16 cellular contexts compared by ENCODE assay signal in genomic region chr12:47846294-47846996, GRCh38. TPM values are rescaled to one million over a fixed set of nuclear protein-coding genes. Genes with fewer than 3 reads are reported as not detected.
DNase-seq lines count a peak whose midpoint lies in the region; ATAC-seq and TF ChIP-seq lines count a peak whose summit lies in the region.
"Had no signal": no experiment of that assay in that cellular context is flagged by ENCODE, and none has a peak within 500 bp of the region (broad histone marks: within the 10 kb centered on the region; RNA-seq: fewer than 3 reads in every experiment).

No MANE protein-coding gene starts in this region.

- peaks cover 14% of the 10 kb centered on the region for H3K27me3 Mint-ChIP-seq in endodermal cell (ENCODE audit: insufficient read depth)
- H3K27me3 Mint-ChIP-seq: B cell; CD4-positive, alpha-beta T cell had no signal

- TF ChIP-seq CTCF in endodermal cell (conservative IDR thresholded peaks at IDR 0.05) (no peak), thyroid gland (IDR thresholded peaks at IDR 0.05) (no peak), psoas muscle (IDR thresholded peaks at IDR 0.05) (no peak)

- no peak for DNase-seq in activated naive CD4-positive, alpha-beta T cell treated with anti-CD3 and anti-CD28 coated beads, Interleukin-2, amount 50 U/mL, for 72 hours (ENCODE audit: low spot score in 2 of 2)
- no peak for DNase-seq in activated naive CD4-positive, alpha-beta T cell treated with Interleukin-2 at 50 U/mL for 16 hours
- peak; percentile 90 for DNase-seq in NCI-H510A (lab: John Stamatoyannopoulos, UW)
- no peak for DNase-seq in endodermal cell
- peak; percentile 87 to 93 for DNase-seq in thyroid gland
- DNase-seq in NCI-H69 (lab: John Stamatoyannopoulos, UW), result no peak
- DNase-seq in psoas muscle, result no peak
- no peak for DNase-seq in NCI-H345 treated with DMSO at 0.1 percent for 48 hours (lab: John Stamatoyannopoulos, UW; ENCODE audit: unreplicated experiment)
- DNase-seq: Calu3; CD4-positive, alpha-beta T cell; GM23248; KBM-7; NCI-H1930; SHP77 had no signal

- H3K4me1 Mint-ChIP-seq in endodermal cell, result peaks cover 35% of the 10 kb centered on the region
- H3K4me1 Mint-ChIP-seq: B cell had no signal

- H3K27ac Mint-ChIP-seq in activated naive CD4-positive, alpha-beta T cell treated with anti-CD3 and anti-CD28 coated beads, Interleukin-2, amount 50 U/mL, for 72 hours, result peak overlapping the region; percentile 25 to 40
- peak overlapping the region; percentile 32 for H3K27ac Mint-ChIP-seq in endodermal cell
- H3K27ac Mint-ChIP-seq: B cell; CD4-positive, alpha-beta T cell had no signal

- H3K9me3 ChIP-seq in endodermal cell (ENCODE audit: control insufficient read depth, low read length) (no peaks in the 10 kb centered on the region), thyroid gland (no peaks in the 10 kb centered on the region), psoas muscle (no peaks in the 10 kb centered on the region)

- H3K9ac ChIP-seq in endodermal cell (ENCODE audit: extremely low read depth, low read length, poor library complexity, severe bottlenecking), result no peak overlapping the region
- H3K9ac ChIP-seq: GM23248 had no signal

- no peak overlapping the region for H3K4me3 ChIP-seq in endodermal cell (ENCODE audit: low read length)
- H3K4me3 ChIP-seq in thyroid gland (replicated peaks in 1 of 3), result no peak overlapping the region
- no peak overlapping the region for H3K4me3 ChIP-seq in psoas muscle
- H3K4me3 ChIP-seq: GM23248 had no signal

- peaks cover 38 to 54% of the 10 kb centered on the region in 2 donors for H3K36me3 Mint-ChIP-seq in activated naive CD4-positive, alpha-beta T cell treated with anti-CD3 and anti-CD28 coated beads, Interleukin-2, amount 50 U/mL, for 72 hours
- H3K36me3 Mint-ChIP-seq in endodermal cell (ENCODE audit: low read depth), result no peaks in the 10 kb centered on the region

- no peaks in the 10 kb centered on the region for H3K36me3 ChIP-seq in endodermal cell (ENCODE audit: control insufficient read depth, insufficient read depth, low read length)
- H3K36me3 ChIP-seq in thyroid gland, result no peaks in the 10 kb centered on the region
- no peaks in the 10 kb centered on the region for H3K36me3 ChIP-seq in psoas muscle (ENCODE audit: insufficient read depth in 1 of 2, low read depth in 1 of 2)

- ATAC-seq in activated naive CD4-positive, alpha-beta T cell treated with anti-CD3 and anti-CD28 coated beads, Interleukin-2, amount 50 U/mL, for 72 hours, result no peak
- no peak for ATAC-seq in psoas muscle
- ATAC-seq: Panc1 had no signal

- no peaks in the 10 kb centered on the region for H3K27me3 ChIP-seq in endodermal cell (ENCODE audit: control insufficient read depth, insufficient read depth, low read length, poor library complexity, severe bottlenecking)
- H3K27me3 ChIP-seq in thyroid gland, result no peaks in the 10 kb centered on the region
- H3K27me3 ChIP-seq in psoas muscle (ENCODE audit: insufficient read depth in 3 of 3, low read length in 2 of 3), result no peaks in the 10 kb centered on the region

- H3K4me1 ChIP-seq in endodermal cell (ENCODE audit: control insufficient read depth, insufficient read depth, low read length), result peaks cover 4% of the 10 kb centered on the region
- H3K4me1 ChIP-seq in thyroid gland, result peaks cover 12 to 25% of the 10 kb centered on the region in 2 donors
- peaks cover 6% of the 10 kb centered on the region for H3K4me1 ChIP-seq in psoas muscle

- intact Hi-C loops in thyroid gland (cut with DNase I) (no loop called here), psoas muscle (cut with DNase I) (no loop called here)

- no peak overlapping the region for H3K4me3 Mint-ChIP-seq in endodermal cell
- H3K4me3 Mint-ChIP-seq: B cell; CD4-positive, alpha-beta T cell had no signal

- TF ChIP-seq POLR2A in thyroid gland (IDR thresholded peaks at IDR 0.05), result no peak

- no peaks in the 10 kb centered on the region for H3K9me3 Mint-ChIP-seq in activated naive CD4-positive, alpha-beta T cell treated with anti-CD3 and anti-CD28 coated beads, Interleukin-2, amount 50 U/mL, for 72 hours
- H3K9me3 Mint-ChIP-seq in endodermal cell, result no peaks in the 10 kb centered on the region
- H3K9me3 Mint-ChIP-seq: CD4-positive, alpha-beta T cell had no signal

- H3K27ac ChIP-seq in endodermal cell (ENCODE audit: low read depth, low read length) (no peak overlapping the region), thyroid gland (peak overlapping the region in 2 of 3 donors; percentile 40 to 48), psoas muscle (no peak overlapping the region)
- H3K27ac ChIP-seq: GM23248 had no signal

- 88 to 90% methylated on average over 6 to 14 of the region's 14 CpGs for WGBS in endodermal cell (ENCODE audit: insufficient coverage in 1 of 2, insufficient read length in 1 of 2), 2 experiments
- 57 to 61% methylated on average over 14 of the region's 14 CpGs for WGBS in thyroid gland, 2 donors
- WGBS in psoas muscle, 3 donors, result 92 to 94% (median 93%) methylated on average over 14 of the region's 14 CpGs

RNA-seq across cellular contexts. Expression of gene HDAC7, which starts 26.7 kb away (rescaled TPM):
- 100 to 1,000 TPM; 285 to 334 TPM for total RNA-seq in activated naive CD4-positive, alpha-beta T cell treated with anti-CD3 and anti-CD28 coated beads, Interleukin-2, amount 50 U/mL, for 72 hours
- total RNA-seq in endodermal cell (100 to 1,000 TPM; 146 to 154 TPM), thyroid gland (10 to 100 TPM; 44.5 to 61.9 (median 52.6) TPM), psoas muscle (10 to 100 TPM; 21.4 to 27.8 (median 23.5) TPM)
- polyA plus RNA-seq in endodermal cell (2013, experiment 1 of 2), result 73.0 TPM
- 68.5 TPM for polyA plus RNA-seq in endodermal cell (2013, experiment 2 of 2)
- 10 to 100 TPM; 11.0 to 25.2 (median 13.6) TPM for polyA plus RNA-seq in psoas muscle

RNA-seq across cellular contexts. Expression of gene VDR, which starts 58.3 kb away (rescaled TPM):
- total RNA-seq in activated naive CD4-positive, alpha-beta T cell treated with anti-CD3 and anti-CD28 coated beads, Interleukin-2, amount 50 U/mL, for 72 hours, result 100 to 1,000 TPM in 1 of 2 donors, 10 to 100 TPM in 1; 92.4 to 133 TPM
- under 1 TPM in 1 of 2 donors, not detected in 1; 0.04 TPM for total RNA-seq in endodermal cell
- polyA plus RNA-seq in endodermal cell (2013, experiment 1 of 2), result not detected
- polyA plus RNA-seq in endodermal cell (2013, experiment 2 of 2), result not detected
- 1 to 10 TPM; 3.5 to 5.2 (median 3.9) TPM for total RNA-seq in thyroid gland
- total RNA-seq in psoas muscle, result 1 to 10 TPM; 2.5 to 6.1 (median 4.5) TPM
- polyA plus RNA-seq in psoas muscle, result 1 to 10 TPM in 1 of 3 donors, under 1 TPM in 2; 0.62 to 3.0 (median 0.74) TPM

Comparison
In these comparisons a context has a peak if more than half of its experiments do, and no peak if none do; other contexts are left out.
1. DNase-seq: peak in NCI-H510A (single experiment) and thyroid gland (2 of 2); none in activated naive CD4-positive, alpha-beta T cell treated with anti-CD3 and anti-CD28 coated beads, Interleukin-2, amount 50 U/mL, for 72 hours (0 of 2), activated naive CD4-positive, alpha-beta T cell treated with Interleukin-2 at 50 U/mL for 16 hours (single experiment), endodermal cell (single experiment), NCI-H69 (single experiment), psoas muscle (0 of 2) and NCI-H345 treated with DMSO at 0.1 percent for 48 hours (single experiment).
2. H3K27ac ChIP-seq: peak in thyroid gland (2 of 3); none in endodermal cell (single experiment) and psoas muscle (single experiment).
3. RNA of gene VDR, which starts 58.3 kb away (total RNA-seq): 92.4 to 133 TPM in activated naive CD4-positive, alpha-beta T cell treated with anti-CD3 and anti-CD28 coated beads, Interleukin-2, amount 50 U/mL, for 72 hours; 2.5 to 6.1 TPM in psoas muscle, 3.5 to 5.2 TPM in thyroid gland and 0.04 TPM in endodermal cell; every median in the first group is over 10 times any median in the second.